1 cellular context compared by ENCODE assay signal in the genomic region with DNA sequence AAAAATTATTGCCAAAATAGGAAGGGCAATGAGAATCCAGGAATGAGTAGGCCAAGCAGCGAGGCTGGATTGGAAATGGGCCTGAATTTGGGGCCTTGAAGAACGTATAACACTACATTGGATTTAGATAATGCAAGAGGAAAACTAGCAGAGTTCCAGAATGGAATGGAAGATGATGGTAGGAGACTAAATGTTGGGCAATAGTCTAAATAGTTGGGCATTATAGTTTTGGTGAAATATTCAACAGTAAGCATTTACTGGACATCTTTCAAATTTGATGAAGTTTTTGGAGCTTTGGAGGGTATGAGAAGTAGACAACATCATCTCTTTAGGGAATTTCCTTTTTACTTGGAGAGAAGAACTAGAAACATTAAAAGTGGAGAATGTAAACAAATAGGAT.
TF ChIP-seq lines count a peak whose summit lies in the region.

No MANE protein-coding gene starts in this region.

TF ChIP-seq in IMR-90, 13 proteins besides CTCF, POLR2A, EP300 and RAD21:
- TF ChIP-seq, protein P1, sequence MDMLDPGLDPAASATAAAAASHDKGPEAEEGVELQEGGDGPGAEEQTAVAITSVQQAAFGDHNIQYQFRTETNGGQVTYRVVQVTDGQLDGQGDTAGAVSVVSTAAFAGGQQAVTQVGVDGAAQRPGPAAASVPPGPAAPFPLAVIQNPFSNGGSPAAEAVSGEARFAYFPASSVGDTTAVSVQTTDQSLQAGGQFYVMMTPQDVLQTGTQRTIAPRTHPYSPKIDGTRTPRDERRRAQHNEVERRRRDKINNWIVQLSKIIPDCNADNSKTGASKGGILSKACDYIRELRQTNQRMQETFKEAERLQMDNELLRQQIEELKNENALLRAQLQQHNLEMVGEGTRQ (IDR thresholded peaks at IDR 0.05; ENCODE audit: low read depth, low read length): no peak
- no peak for TF ChIP-seq RCOR1 (IDR thresholded peaks at IDR 0.05; ENCODE audit: insufficient replicate concordance, low read length)
- TF ChIP-seq CEBPB (IDR thresholded peaks at IDR 0.05; ENCODE audit: low read depth, low read length): peak; percentile 41; the same call in 1 of the 2 replicates
